Comparison of ENCODE assay signal across 2 cellular contexts in genomic region chr1:93083979-93084378, GRCh38.
TF ChIP-seq lines count a peak whose summit lies in the region.

No MANE protein-coding gene starts in this region.

TF ChIP-seq in HEK293, 187 proteins besides CTCF, POLR2A, EP300 and RAD21:
- TF ChIP-seq SALL2 (tag by site-specific recombination; IDR thresholded peaks at IDR 0.05; ENCODE audit: borderline replicate concordance) (no peak), ZNF529 (tag by site-specific recombination; IDR thresholded peaks at IDR 0.05; ENCODE audit: insufficient replicate concordance) (no peak), KLF7 (tag by site-specific recombination; IDR thresholded peaks at IDR 0.05; ENCODE audit: borderline replicate concordance) (no peak), ZNF707 (tag by site-specific recombination; IDR thresholded peaks at IDR 0.05) (no peak), ZNF133 (tag by site-specific recombination; IDR thresholded peaks at IDR 0.05) (no peak), ZNF10 (tag by site-specific recombination; IDR thresholded peaks at IDR 0.05) (no peak), TRIM28 (IDR thresholded peaks at IDR 0.05; ENCODE audit: borderline replicate concordance, low read length) (0 out of 2 replicates have a peak, but pooled peaks have one; percentile 23), ZNF660 (tag by site-specific recombination; IDR thresholded peaks at IDR 0.05) (no peak), KLF1 (tag by site-specific recombination; IDR thresholded peaks at IDR 0.05) (no peak), SETDB1 (IDR thresholded peaks at IDR 0.05; ENCODE audit: insufficient read length, low read length) (peak; percentile 89), HOXD13 (CRISPR knock-in tag; IDR thresholded peaks at IDR 0.05; ENCODE audit: borderline replicate concordance) (no peak)

TF ChIP-seq in GM12878, 131 proteins besides CTCF, POLR2A, EP300 and RAD21:
- TF ChIP-seq BRCA1 (IDR thresholded peaks at IDR 0.05; ENCODE audit: low read depth, low read length) (no peak), YBX1 (IDR thresholded peaks at IDR 0.05) (no peak), BCL11A (IDR thresholded peaks at IDR 0.05; ENCODE audit: low read depth, low read length) (no peak), ZBTB11 (CRISPR knock-in tag; IDR thresholded peaks at IDR 0.05) (no peak)
